ENCODE assay signal across 13 cellular contexts in genomic region chr16:86321491-86321890, GRCh38.
DNase-seq lines count a peak whose midpoint lies in the region; TF ChIP-seq lines count a peak whose summit lies in the region.
"Had no signal": no experiment of that assay in that cellular context is flagged by ENCODE, and none has a peak within 500 bp of the region (broad histone marks: within the 10 kb centered on the region; RNA-seq: fewer than 3 reads in every experiment).

No MANE protein-coding gene starts in this region.

- H3K27ac ChIP-seq in SJCRH30 (no peak overlapping the region), sigmoid colon (no peak overlapping the region)

- intact Hi-C loops in sigmoid colon (cut with DNase I) = no loop called here

- TF ChIP-seq CTCF in sigmoid colon (IDR thresholded peaks at IDR 0.05) = no peak

- WGBS in sigmoid colon, 2 donors = 66 to 67% methylated on average over 9 of the region's 9 CpGs

- H3K4me3 ChIP-seq in SJCRH30 (no peak overlapping the region), sigmoid colon (no peak overlapping the region)
- H3K4me3 ChIP-seq: GM23338 had no signal

- H3K27me3 ChIP-seq in SJCRH30 = no peaks in the 10 kb centered on the region
- no peaks in the 10 kb centered on the region for H3K27me3 ChIP-seq in sigmoid colon

- no peak for TF ChIP-seq EP300 in sigmoid colon (IDR thresholded peaks at IDR 0.05)

- DNase-seq in SJCRH30 = peak; percentile 52 to 67
- DNase-seq in mesenteric fat pad (ENCODE audit: low spot score) = peak; percentile 47
- peak; percentile 39 for DNase-seq in sigmoid colon
- DNase-seq in NCI-H1092 (lab: John Stamatoyannopoulos, UW) = no peak
- no peak for DNase-seq in HCEC 1CT
- DNase-seq in NAMALWA (ENCODE audit: low spot score) = no peak
- DNase-seq: Calu3; CD4-positive, alpha-beta memory T cell; COR-L47; DND-41; H9; HFFc6 had no signal

- no peak for TF ChIP-seq POLR2A in sigmoid colon (IDR thresholded peaks at IDR 0.05)

- no peaks in the 10 kb centered on the region for H3K4me1 ChIP-seq in SJCRH30
- H3K4me1 ChIP-seq in sigmoid colon = no peaks in the 10 kb centered on the region

- H3K36me3 ChIP-seq in SJCRH30 = no peaks in the 10 kb centered on the region
- no peaks in the 10 kb centered on the region for H3K36me3 ChIP-seq in sigmoid colon

- H3K9me3 ChIP-seq in SJCRH30 (replicated peaks) = no peaks in the 10 kb centered on the region; the same call in 1 of the 2 replicates
- peaks cover 0 to 2% (median 0%) of the 10 kb centered on the region in 4 donors for H3K9me3 ChIP-seq in sigmoid colon

Comparison
In these comparisons a context has a peak if more than half of its experiments do, and no peak if none do; other contexts are left out.
1. DNase-seq: peak in SJCRH30 (2 of 2), mesenteric fat pad (single experiment) and sigmoid colon (single experiment); none in NCI-H1092 (single experiment), HCEC 1CT (single experiment) and NAMALWA (single experiment).